18 cellular contexts compared by ENCODE assay signal in genomic region chr9:69204378-69204777, GRCh38. TPM values are rescaled to one million over a fixed set of nuclear protein-coding genes. Genes with fewer than 3 reads are reported as not detected.
DNase-seq lines count a peak whose midpoint lies in the region; ATAC-seq and TF ChIP-seq lines count a peak whose summit lies in the region.
"Had no signal": no experiment of that assay in that cellular context is flagged by ENCODE, and none has a peak within 500 bp of the region (broad histone marks: within the 10 kb centered on the region; RNA-seq: fewer than 3 reads in every experiment).

No MANE protein-coding gene starts in this region.

- no peak for TF ChIP-seq CTCF in WI38 (IDR thresholded peaks at IDR 0.05; ENCODE audit: low read depth, low read length)
- no peak for TF ChIP-seq CTCF in coronary artery (IDR thresholded peaks at IDR 0.05)
- no peak for TF ChIP-seq CTCF in right lobe of liver (IDR thresholded peaks at IDR 0.05)

- no peaks in the 10 kb centered on the region for H3K27me3 Mint-ChIP-seq in naive thymus-derived CD8-positive, alpha-beta T cell
- H3K27me3 Mint-ChIP-seq: activated naive CD8-positive, alpha-beta T cell; B cell; central memory CD8-positive, alpha-beta T cell had no signal

- intact Hi-C loops in right lobe of liver (cut with DNase I) (loop anchor here in 1 of 2 donors (10.0 kb wide), 1 partner anchor 150 kb away; no protein-coding TSS in a partner anchor), posterior cingulate gyrus (cut with DNase I) (no loop called here)

- no peaks in the 10 kb centered on the region for H3K36me3 Mint-ChIP-seq in naive thymus-derived CD8-positive, alpha-beta T cell

- POLR2A ChIA-PET in naive thymus-derived CD8-positive, alpha-beta T cell (lab: Charles Lee) = no interaction called here

- H3K9me3 ChIP-seq in right lobe of liver = no peaks in the 10 kb centered on the region

- peak in 3 of 4 donors; percentile 32 to 44 (median 41) for ATAC-seq in right lobe of liver
- no peak for ATAC-seq in naive thymus-derived CD8-positive, alpha-beta T cell
- no peak for ATAC-seq in GM19023 (IDR thresholded peaks at IDR 0.05; ENCODE audit: unreplicated experiment)
- ATAC-seq: activated T-cell treated with anti-CD3 and anti-CD28 coated beads, Interleukin-2, amount 50 U/mL, for 72 hours had no signal

- WGBS in right lobe of liver (ENCODE audit: insufficient coverage, low coverage, low lambda C conversion rate, missing lambda C conversion rate) = 40% methylated on average over 3 of the region's 3 CpGs

- H3K27me3 ChIP-seq in right lobe of liver = no peaks in the 10 kb centered on the region

- peaks cover 0 to 29% (median 4%) of the 10 kb centered on the region in 4 donors for H3K4me1 ChIP-seq in right lobe of liver

- H3K4me1 Mint-ChIP-seq in naive thymus-derived CD8-positive, alpha-beta T cell = peaks cover 0 to 16% (median 4%) of the 10 kb centered on the region in 4 donors

- H3K27ac ChIP-seq in coronary artery (no peak overlapping the region), right lobe of liver (no peak overlapping the region), temporal lobe (ENCODE audit: low read depth, low read length) (peak overlapping the region; percentile 82)
- H3K27ac ChIP-seq: KMS-11 had no signal

- H3K27ac Mint-ChIP-seq in naive thymus-derived CD8-positive, alpha-beta T cell = no peak overlapping the region
- H3K27ac Mint-ChIP-seq: activated naive CD8-positive, alpha-beta T cell; activated T-cell treated with anti-CD3 and anti-CD28 coated beads, Interleukin-2, amount 50 U/mL, for 72 hours; B cell had no signal

- H3K4me3 Mint-ChIP-seq in naive thymus-derived CD8-positive, alpha-beta T cell = no peak overlapping the region
- H3K4me3 Mint-ChIP-seq: activated naive CD8-positive, alpha-beta T cell; activated T-cell treated with anti-CD3 and anti-CD28 coated beads, Interleukin-2, amount 50 U/mL, for 72 hours; B cell; central memory CD8-positive, alpha-beta T cell had no signal

- no peaks in the 10 kb centered on the region for H3K36me3 ChIP-seq in right lobe of liver

- no peak for TF ChIP-seq POLR2A in right lobe of liver (IDR thresholded peaks at IDR 0.05)

- 0 out of 2 replicates have a peak overlapping the region, but pooled peaks have one; percentile 9 for H3K4me3 ChIP-seq in WI38 (ENCODE audit: low read depth, low read length)
- H3K4me3 ChIP-seq in coronary artery = peak overlapping the region; percentile 4
- H3K4me3 ChIP-seq in right lobe of liver = no peak overlapping the region

- DNase-seq in coronary artery (ENCODE audit: low spot score) (no peak), right lobe of liver (no peak), posterior cingulate gyrus (no peak)
- DNase-seq in naive thymus-derived CD8-positive, alpha-beta T cell = no peak
- DNase-seq: activated CD8-positive, alpha-beta memory T cell treated with anti-CD3 and anti-CD28 coated beads for 24 hours; activated T-cell treated with anti-CD3 and anti-CD28 coated beads, Interleukin-2, amount 50 U/mL, for 72 hours; kidney glomerular epithelial cell; NCI-H1048; NCI-H524 treated with DMSO at 0.1 percent for 48 hours; SHP77; stimulated activated CD4-positive, alpha-beta T cell treated with anti-CD3 and anti-CD28 coated beads, Interleukin-4, amount 100 ng/mL, for 1 hour had no signal

- no peaks in the 10 kb centered on the region for H3K9me3 Mint-ChIP-seq in naive thymus-derived CD8-positive, alpha-beta T cell
- H3K9me3 Mint-ChIP-seq: activated T-cell treated with anti-CD3 and anti-CD28 coated beads, Interleukin-2, amount 50 U/mL, for 72 hours; central memory CD8-positive, alpha-beta T cell had no signal

RNA-seq across cellular contexts. Expression of gene TJP2, which starts 30.3 kb away (rescaled TPM):
- total RNA-seq in right lobe of liver (100 to 1,000 TPM in 1 of 6 experiments, 10 to 100 TPM in 5; 62.0 to 129 (median 81.7) TPM), temporal lobe (5.9 TPM)
- 1 to 10 TPM; 3.7 to 4.2 TPM for total RNA-seq in naive thymus-derived CD8-positive, alpha-beta T cell
- under 1 TPM in 2 of 3 donors, not detected in 1; 0.14 to 0.77 TPM for polyA plus RNA-seq in naive thymus-derived CD8-positive, alpha-beta T cell

Comparison
In these comparisons a context has a peak if more than half of its experiments do, and no peak if none do; other contexts are left out.
1. H3K4me3 ChIP-seq: peak in WI38 (single experiment) and coronary artery (single experiment); none in right lobe of liver (0 of 3).
2. ATAC-seq: peak in right lobe of liver (3 of 4); none in naive thymus-derived CD8-positive, alpha-beta T cell (0 of 2) and GM19023 (single experiment).